Comparison of ENCODE assay signal across 14 cellular contexts in genomic region chr2:171109020-171109419, GRCh38.
"Had no signal": no experiment of that assay in that cellular context is flagged by ENCODE, and none has a peak within 500 bp of the region (broad histone marks: within the 10 kb centered on the region; RNA-seq: fewer than 3 reads in every experiment).

No MANE protein-coding gene starts in this region.

- ATAC-seq: activated CD4-positive, alpha-beta T cell treated with anti-CD3 and anti-CD28 coated beads for 36 hours; body of pancreas; left cardiac atrium; stimulated activated naive CD8-positive, alpha-beta T cell treated with anti-CD3 and anti-CD28 coated beads, Interleukin-15, Interleukin-2, amounts not matched to agents 100 U/mL and 50 U/mL, for 24 hours had no signal

- H3K4me3 Mint-ChIP-seq: activated CD4-positive, alpha-beta memory T cell treated with anti-CD3 and anti-CD28 coated beads for 36 hours; activated CD4-positive, alpha-beta T cell treated with anti-CD3 and anti-CD28 coated beads for 36 hours; activated T-cell treated with anti-CD3 and anti-CD28 coated beads, Interleukin-2, amount 50 U/mL, for 24 hours; nephron; T-helper 2 cell treated with Interferon-gamma antibody and Interleukin-4, amounts not matched to agents 5 μg/mL and 100 μg/mL, for 36 hours had no signal

- H3K9me3 Mint-ChIP-seq: activated T-cell treated with anti-CD3 and anti-CD28 coated beads, Interleukin-2, amount 50 U/mL, for 24 hours; T-helper 2 cell treated with Interferon-gamma antibody and Interleukin-4, amounts not matched to agents 5 μg/mL and 100 μg/mL, for 36 hours had no signal

- H3K4me1 Mint-ChIP-seq: nephron had no signal

- H3K9me3 ChIP-seq: body of pancreas, sigmoid colon, vagina had no signal

- H3K27ac ChIP-seq: body of pancreas, sigmoid colon, tibial nerve, vagina had no signal

- H3K27me3 ChIP-seq: body of pancreas, sigmoid colon, tibial nerve, vagina had no signal

- H3K27me3 Mint-ChIP-seq: activated CD4-positive, alpha-beta memory T cell treated with anti-CD3 and anti-CD28 coated beads for 36 hours; activated CD4-positive, alpha-beta T cell treated with anti-CD3 and anti-CD28 coated beads for 36 hours; activated T-cell treated with anti-CD3 and anti-CD28 coated beads, Interleukin-2, amount 50 U/mL, for 24 hours had no signal

- DNase-seq: activated CD4-positive, alpha-beta memory T cell treated with anti-CD3 and anti-CD28 coated beads for 36 hours; activated CD4-positive, alpha-beta T cell treated with anti-CD3 and anti-CD28 coated beads for 36 hours; activated effector memory CD4-positive, alpha-beta T cell treated with anti-CD3 and anti-CD28 coated beads, Interleukin-2, amount 50 U/mL, for 16 hours; activated T-cell treated with anti-CD3 and anti-CD28 coated beads, Interleukin-2, amount 50 U/mL, for 24 hours; body of pancreas; left cardiac atrium; sigmoid colon; stimulated activated naive CD8-positive, alpha-beta T cell treated with anti-CD3 and anti-CD28 coated beads, Interleukin-15, Interleukin-2, amounts not matched to agents 100 U/mL and 50 U/mL, for 24 hours; substantia nigra; SW 1271 had no signal

- H3K4me3 ChIP-seq: body of pancreas, sigmoid colon, tibial nerve, vagina had no signal

- H3K27ac Mint-ChIP-seq: activated CD4-positive, alpha-beta memory T cell treated with anti-CD3 and anti-CD28 coated beads for 36 hours; activated T-cell treated with anti-CD3 and anti-CD28 coated beads, Interleukin-2, amount 50 U/mL, for 24 hours; nephron; T-helper 2 cell treated with Interferon-gamma antibody and Interleukin-4, amounts not matched to agents 5 μg/mL and 100 μg/mL, for 36 hours had no signal

- H3K36me3 ChIP-seq: vagina had no signal

- H3K4me1 ChIP-seq: tibial nerve, vagina had no signal
